In the genomic region with DNA sequence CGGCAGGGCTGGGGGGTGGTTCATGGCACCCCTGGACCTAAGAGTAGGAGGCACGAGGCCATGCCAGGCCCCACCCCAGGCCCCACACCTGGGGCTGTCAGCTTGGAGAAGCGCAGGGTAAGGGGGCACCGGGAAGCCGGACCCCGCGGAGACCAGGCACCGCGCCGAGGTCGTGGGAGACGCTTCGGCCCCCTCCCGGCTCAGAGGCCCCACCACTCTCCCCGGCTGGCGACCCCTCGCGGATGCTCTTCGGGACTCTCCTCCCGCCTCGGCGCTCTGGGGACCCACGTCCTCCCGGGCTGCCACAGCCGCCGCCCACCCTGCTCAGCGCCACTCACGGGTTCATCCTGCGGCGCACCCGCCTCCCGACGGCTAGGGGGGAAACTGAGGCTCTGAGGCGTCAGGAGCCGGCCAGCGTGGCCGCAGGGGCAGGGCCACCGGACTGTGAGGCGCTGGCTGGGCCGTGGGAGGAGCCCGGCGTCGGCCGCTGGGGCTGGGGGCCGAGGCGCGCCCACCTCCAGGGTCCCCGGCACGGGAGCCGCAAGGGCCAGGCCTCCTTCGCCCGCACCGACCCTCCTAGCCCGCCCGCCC, we compare ENCODE assay signal across 11 cellular contexts.
"Had no signal": no experiment of that assay in that cellular context is flagged by ENCODE, and none has a peak within 500 bp of the region (broad histone marks: within the 10 kb centered on the region; RNA-seq: fewer than 3 reads in every experiment).

No MANE protein-coding gene starts in this region.

- H3K4me3 ChIP-seq: thoracic aorta had no signal

- H3K4me3 Mint-ChIP-seq: activated naive CD4-positive, alpha-beta T cell treated with anti-CD3 and anti-CD28 coated beads, Interleukin-2, amount 50 U/mL, for 24 hours; activated T-cell treated with anti-CD3 and anti-CD28 coated beads, Interleukin-2, amount 50 U/mL, for 24 hours; stimulated activated naive CD8-positive, alpha-beta T cell treated with anti-CD3 and anti-CD28 coated beads, Interleukin-15, Interleukin-2, amounts not matched to agents 100 ng/mL and 50 ng/mL, for 24 hours had no signal

- H3K27ac Mint-ChIP-seq: activated T-cell treated with anti-CD3 and anti-CD28 coated beads, Interleukin-2, amount 50 U/mL, for 24 hours; stimulated activated naive CD8-positive, alpha-beta T cell treated with anti-CD3 and anti-CD28 coated beads, Interleukin-15, Interleukin-2, amounts not matched to agents 100 ng/mL and 50 ng/mL, for 24 hours had no signal

- H3K27me3 ChIP-seq: brain microvascular endothelial cell had no signal

- H3K9me3 Mint-ChIP-seq: activated naive CD4-positive, alpha-beta T cell treated with anti-CD3 and anti-CD28 coated beads, Interleukin-2, amount 50 U/mL, for 24 hours; activated T-cell treated with anti-CD3 and anti-CD28 coated beads, Interleukin-2, amount 50 U/mL, for 24 hours; stimulated activated naive CD8-positive, alpha-beta T cell treated with anti-CD3 and anti-CD28 coated beads, Interleukin-15, Interleukin-2, amounts not matched to agents 100 ng/mL and 50 ng/mL, for 24 hours had no signal

- ATAC-seq: esophagus mucosa had no signal

- H3K9me3 ChIP-seq: thoracic aorta had no signal

- DNase-seq: activated CD4-positive, alpha-beta T cell treated with anti-CD3 and anti-CD28 coated beads, Interleukin-2, amount 50 U/mL, for 4 hours; activated effector memory CD4-positive, alpha-beta T cell treated with Interleukin-2 at 50 U/mL for 16 hours; activated T-cell treated with anti-CD3 and anti-CD28 coated beads, Interleukin-2, amount 50 U/mL, for 24 hours; brain microvascular endothelial cell; cerebellar nuclear complex; stimulated activated CD4-positive, alpha-beta T cell treated with anti-CD3 and anti-CD28 coated beads, Interleukin-4, amount 100 ng/mL, for 1 hour; stimulated activated CD8-positive, alpha-beta memory T cell treated with anti-CD3 and anti-CD28 coated beads, Interleukin-4, amount 100 ng/mL, for 48 hours had no signal

- H3K27me3 Mint-ChIP-seq: activated naive CD4-positive, alpha-beta T cell treated with anti-CD3 and anti-CD28 coated beads, Interleukin-2, amount 50 U/mL, for 24 hours; activated T-cell treated with anti-CD3 and anti-CD28 coated beads, Interleukin-2, amount 50 U/mL, for 24 hours; stimulated activated naive CD8-positive, alpha-beta T cell treated with anti-CD3 and anti-CD28 coated beads, Interleukin-15, Interleukin-2, amounts not matched to agents 100 ng/mL and 50 ng/mL, for 24 hours had no signal

- H3K27ac ChIP-seq: brain microvascular endothelial cell, thoracic aorta had no signal
